ENCODE assay signal across 23 cellular contexts in the genomic region with DNA sequence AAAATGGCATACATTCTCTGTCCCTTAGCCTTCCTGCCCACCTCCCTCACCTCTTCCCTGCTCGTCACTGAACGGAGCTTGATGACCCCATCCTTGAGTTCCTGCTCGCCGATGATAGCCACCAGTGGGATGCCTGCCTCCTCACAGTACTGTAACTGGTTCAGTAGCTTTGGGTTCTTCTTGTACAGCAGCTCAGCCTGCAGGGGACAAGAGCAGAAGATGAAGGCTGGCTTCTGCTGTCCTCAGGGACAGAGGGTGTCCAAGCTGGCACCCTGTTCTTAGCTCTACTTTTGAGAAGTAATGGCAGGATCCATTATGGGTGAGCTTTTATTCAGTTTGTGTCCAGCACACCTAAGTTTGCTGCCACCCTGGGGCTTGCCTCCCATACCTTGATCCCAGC. TPM values are rescaled to one million over a fixed set of nuclear protein-coding genes. Genes with fewer than 3 reads are reported as not detected.
A peak's percentile ranks its signal among the peaks of the same experiment; 100 is the strongest.
DNase-seq lines count a peak whose midpoint lies in the region; ATAC-seq, FAIRE-seq and TF ChIP-seq lines count a peak whose summit lies in the region.
"Had no signal": no experiment of that assay in that cellular context is flagged by ENCODE, and none has a peak within 500 bp of the region (broad histone marks: within the 10 kb centered on the region; RNA-seq: fewer than 3 reads in every experiment).

No MANE protein-coding gene starts in this region.

- H3K36me3 ChIP-seq in SK-N-SH (replicated peaks in 1 of 2; ENCODE audit: control insufficient read depth in 1 of 2, insufficient read depth in 2 of 2, low read length in 1 of 2) (peaks cover 37 to 87% of the 10 kb centered on the region in 2 experiments), bronchial epithelial cell (ENCODE audit: control insufficient read depth, insufficient read depth, low read length) (peaks cover 29% of the 10 kb centered on the region), osteoblast (ENCODE audit: insufficient read depth, low read length) (peaks cover 69% of the 10 kb centered on the region)

- H4K20me1 ChIP-seq in SK-N-SH (ENCODE audit: insufficient read depth) (no peaks in the 10 kb centered on the region), osteoblast (ENCODE audit: insufficient read depth, low read length) (no peaks in the 10 kb centered on the region)

- peaks cover 64% of the 10 kb centered on the region for H3K36me3 Mint-ChIP-seq in activated CD8-positive, alpha-beta T cell treated with anti-CD3 and anti-CD28 coated beads, Interleukin-2, amount 10 ng/mL, durations not matched to agents 7 days and 5 days (ENCODE audit: low read depth)
- H3K36me3 Mint-ChIP-seq in activated CD8-positive, alpha-beta T cell treated with anti-CD3 and anti-CD28 coated beads for 36 hours (ENCODE audit: low read depth) = peaks cover 54% of the 10 kb centered on the region

- no peaks in the 10 kb centered on the region for H3K27me3 Mint-ChIP-seq in activated CD8-positive, alpha-beta T cell treated with anti-CD3 and anti-CD28 coated beads, Interleukin-2, amount 10 ng/mL, durations not matched to agents 7 days and 5 days (ENCODE audit: low read depth)
- H3K27me3 Mint-ChIP-seq in activated CD8-positive, alpha-beta T cell treated with anti-CD3 and anti-CD28 coated beads for 36 hours = no peaks in the 10 kb centered on the region
- H3K27me3 Mint-ChIP-seq: IgD-negative memory B cell had no signal

- no peak for ATAC-seq in activated CD8-positive, alpha-beta T cell treated with anti-CD3 and anti-CD28 coated beads, Interleukin-2, amount 10 ng/mL, durations not matched to agents 7 days and 5 days
- ATAC-seq in activated CD8-positive, alpha-beta T cell treated with anti-CD3 and anti-CD28 coated beads for 36 hours = no peak

- POLR2A ChIA-PET in activated CD8-positive, alpha-beta T cell treated with anti-CD3 and anti-CD28 coated beads, Interleukin-2, amount 10 ng/mL, durations not matched to agents 7 days and 5 days (lab: Charles Lee) = interaction anchor here (1.1 to 2.1 kb wide), 3 partner anchors 14 to 27 kb away, joined by 3 to 7 read pairs (median 6); a partner anchor contains a TSS
- POLR2A ChIA-PET in activated CD8-positive, alpha-beta T cell treated with anti-CD3 and anti-CD28 coated beads for 36 hours (lab: Charles Lee) = interaction anchor here (0.7 to 3.2 kb wide), 5 partner anchors 10 to 974 kb away, joined by 3 to 11 read pairs (median 8); a partner anchor contains a TSS
- POLR2A ChIA-PET in SK-N-SH (lab: Yijun Ruan, JAX) = interaction anchor here (1.0 to 2.6 kb wide), 3 partner anchors 10 to 27 kb away, joined by 5 to 11 read pairs (median 7); a partner anchor contains a TSS

- FAIRE-seq in bronchial epithelial cell (lab: Jason Lieb, UNC) = peak; percentile 43
- FAIRE-seq: HTR-8/SVneo had no signal

- H3K4me1 ChIP-seq in SK-N-SH (ENCODE audit: control insufficient read depth in 1 of 2, insufficient read depth in 2 of 2, low read depth in 1 of 2, low read length in 1 of 2) (no peaks in the 10 kb centered on the region), osteoblast (ENCODE audit: insufficient read depth, low read length) (no peaks in the 10 kb centered on the region)

- H3K9ac ChIP-seq in SK-N-SH = no peak overlapping the region
- H3K9ac ChIP-seq: GM23248 had no signal

- no peak for DNase-seq in activated CD8-positive, alpha-beta T cell treated with anti-CD3 and anti-CD28 coated beads, Interleukin-2, amount 10 ng/mL, durations not matched to agents 7 days and 5 days
- no peak for DNase-seq in activated CD8-positive, alpha-beta T cell treated with anti-CD3 and anti-CD28 coated beads for 36 hours
- DNase-seq in SK-N-SH (no peak), bronchial epithelial cell (ENCODE audit: low read depth) (no peak), osteoblast (ENCODE audit: insufficient read length, low spot score, missing footprints) (peak; percentile 65), SHP77 treated with DMSO at 0.1 percent for 48 hours (lab: John Stamatoyannopoulos, UW) (no peak), Ammon's horn (ENCODE audit: low spot score) (no peak), DMS79 (lab: John Stamatoyannopoulos, UW) (no peak)
- DNase-seq: ACHN, DMS153, GM23248, NCI-H1048, NCI-H1417 treated with DMSO at 0.1 percent for 48 hours, NCI-H1694 treated with DMSO at 0.1 percent for 48 hours, NCI-H2081, NCI-H2227 treated with DMSO at 0.1 percent for 48 hours, NCI-H526 treated with DMSO at 0.1 percent for 48 hours, RPMI8226, SHP77 had no signal

- H3K4me3 ChIP-seq in SK-N-SH (ENCODE audit: low read depth in 2 of 2, low read length in 1 of 2) = no peak overlapping the region
- no peak overlapping the region for H3K4me3 ChIP-seq in bronchial epithelial cell (ENCODE audit: low read depth, low read length)
- no peak overlapping the region for H3K4me3 ChIP-seq in osteoblast (ENCODE audit: insufficient read depth, low read length)
- H3K4me3 ChIP-seq: GM23248, SK-N-MC had no signal

- CTCF ChIA-PET in activated CD8-positive, alpha-beta T cell treated with anti-CD3 and anti-CD28 coated beads, Interleukin-2, amount 10 ng/mL, durations not matched to agents 7 days and 5 days (lab: Charles Lee) = interaction anchor here (1.1 kb wide), 1 partner anchor 9 kb away, joined by 4 read pairs; no protein-coding TSS in a partner anchor
- CTCF ChIA-PET in activated CD8-positive, alpha-beta T cell treated with anti-CD3 and anti-CD28 coated beads for 36 hours (lab: Charles Lee) = no interaction called here
- CTCF ChIA-PET in SK-N-SH (lab: Yijun Ruan, JAX) = interaction anchor here (1.3 kb wide), 1 partner anchor 35 kb away, joined by 4 read pairs; no protein-coding TSS in a partner anchor

- TF ChIP-seq RAD21 in SK-N-SH (IDR thresholded peaks at IDR 0.05; ENCODE audit: low read length) = no peak

- TF ChIP-seq EP300 in SK-N-SH (IDR thresholded peaks at IDR 0.05; ENCODE audit: borderline replicate concordance in 1 of 2, low read depth in 1 of 2, low read length in 1 of 2) = no peak

- H3K27me3 ChIP-seq in SK-N-SH (ENCODE audit: insufficient read depth) (no peaks in the 10 kb centered on the region), bronchial epithelial cell (ENCODE audit: control insufficient read depth, insufficient read depth, low read length) (no peaks in the 10 kb centered on the region), osteoblast (ENCODE audit: insufficient read depth, low read length) (no peaks in the 10 kb centered on the region)

- peaks cover 2% of the 10 kb centered on the region for H3F3A ChIP-seq in SK-N-SH (replicated peaks; ENCODE audit: insufficient read depth)

- no peak for TF ChIP-seq CTCF in activated CD8-positive, alpha-beta T cell treated with anti-CD3 and anti-CD28 coated beads for 36 hours (IDR thresholded peaks at IDR 0.05)
- TF ChIP-seq CTCF in SK-N-SH (IDR thresholded peaks at IDR 0.05) (no peak), bronchial epithelial cell (IDR thresholded peaks at IDR 0.05; ENCODE audit: insufficient read depth, low read length, severe bottlenecking) (no peak), osteoblast (IDR thresholded peaks at IDR 0.05; ENCODE audit: extremely low read depth, low read depth, low read length) (no peak)

- H3K27ac Mint-ChIP-seq in activated CD8-positive, alpha-beta T cell treated with anti-CD3 and anti-CD28 coated beads, Interleukin-2, amount 10 ng/mL, durations not matched to agents 7 days and 5 days = peak overlapping the region; percentile 23
- H3K27ac Mint-ChIP-seq in activated CD8-positive, alpha-beta T cell treated with anti-CD3 and anti-CD28 coated beads for 36 hours = no peak overlapping the region

- peaks cover 4% of the 10 kb centered on the region for H3K4me1 Mint-ChIP-seq in activated CD8-positive, alpha-beta T cell treated with anti-CD3 and anti-CD28 coated beads, Interleukin-2, amount 10 ng/mL, durations not matched to agents 7 days and 5 days (ENCODE audit: low read depth)
- H3K4me1 Mint-ChIP-seq in activated CD8-positive, alpha-beta T cell treated with anti-CD3 and anti-CD28 coated beads for 36 hours (ENCODE audit: low read depth) = no peaks in the 10 kb centered on the region

- H3K9me2 ChIP-seq in SK-N-SH = no peaks in the 10 kb centered on the region

- H2AFZ ChIP-seq in SK-N-SH (ENCODE audit: low read depth) = no peak overlapping the region
- no peak overlapping the region for H2AFZ ChIP-seq in osteoblast (ENCODE audit: low read length)
- H2AFZ ChIP-seq: GM23248 had no signal

- H3K9me3 ChIP-seq in SK-N-SH = no peaks in the 10 kb centered on the region
- H3K9me3 ChIP-seq in osteoblast (ENCODE audit: low read depth, low read length) = no peaks in the 10 kb centered on the region

- no peak overlapping the region for H3K4me3 Mint-ChIP-seq in activated CD8-positive, alpha-beta T cell treated with anti-CD3 and anti-CD28 coated beads, Interleukin-2, amount 10 ng/mL, durations not matched to agents 7 days and 5 days
- no peak overlapping the region for H3K4me3 Mint-ChIP-seq in activated CD8-positive, alpha-beta T cell treated with anti-CD3 and anti-CD28 coated beads for 36 hours
- H3K4me3 Mint-ChIP-seq: IgD-negative memory B cell had no signal

- H3K4me2 ChIP-seq in SK-N-SH (no peak overlapping the region), osteoblast (ENCODE audit: insufficient read depth, low read length) (no peak overlapping the region)

- H3K9me3 Mint-ChIP-seq in activated CD8-positive, alpha-beta T cell treated with anti-CD3 and anti-CD28 coated beads, Interleukin-2, amount 10 ng/mL, durations not matched to agents 7 days and 5 days (ENCODE audit: insufficient read depth) = no peaks in the 10 kb centered on the region
- no peaks in the 10 kb centered on the region for H3K9me3 Mint-ChIP-seq in activated CD8-positive, alpha-beta T cell treated with anti-CD3 and anti-CD28 coated beads for 36 hours
- H3K9me3 Mint-ChIP-seq: IgD-negative memory B cell had no signal

- intact Hi-C loops in activated CD8-positive, alpha-beta T cell treated with anti-CD3 and anti-CD28 coated beads for 36 hours (cut with micrococcal nuclease) = no loop called here

- H3K79me2 ChIP-seq in SK-N-SH (ENCODE audit: insufficient read depth) (no peaks in the 10 kb centered on the region), osteoblast (ENCODE audit: insufficient read depth, low read length) (peaks cover under 1% of the 10 kb centered on the region)

- no peak overlapping the region; a peak in 1 of 4 replicates for H3K27ac ChIP-seq in SK-N-SH (ENCODE audit: low read depth in 2 of 2, low read length in 1 of 2)
- no peak overlapping the region for H3K27ac ChIP-seq in osteoblast (ENCODE audit: low read depth, low read length)
- H3K27ac ChIP-seq: GM23248, SK-N-MC had no signal

- WGBS in SK-N-SH (ENCODE audit: low lambda C conversion rate) = 98% methylated on average over 4 of the region's 4 CpGs

RNA-seq across cellular contexts. Expression of a gene that starts 1.3 kb away (rescaled TPM):
- 1 to 10 TPM; 3.1 to 4.1 TPM for total RNA-seq in activated CD8-positive, alpha-beta T cell treated with anti-CD3 and anti-CD28 coated beads, Interleukin-2, amount 10 ng/mL, durations not matched to agents 7 days and 5 days
- total RNA-seq in activated CD8-positive, alpha-beta T cell treated with anti-CD3 and anti-CD28 coated beads for 36 hours = 1 to 10 TPM; 2.9 to 3.2 TPM
- polyA plus RNA-seq in SK-N-SH (2012; rRNA removed) = 1.2 and 2.1 TPM in 2 replicates
- 0.30 and 0.52 TPM in 2 replicates for polyA plus RNA-seq in SK-N-SH (2012; cell fraction: cytosol; rRNA removed)
- polyA plus RNA-seq in SK-N-SH (2012; cell fraction: nucleus; rRNA removed) = 12.2 and 14.4 TPM in 2 replicates
- total RNA-seq in bronchial epithelial cell (0.26 TPM in 2 replicates), osteoblast (0.59 TPM in 1 of 2 replicates, not detected in the other)
- total RNA-seq: G401 had no signal
- polyA plus RNA-seq: IgD-negative memory B cell had no signal

RNA-seq across cellular contexts. Expression of a gene that starts 9.9 kb away (rescaled TPM):
- total RNA-seq in activated CD8-positive, alpha-beta T cell treated with anti-CD3 and anti-CD28 coated beads, Interleukin-2, amount 10 ng/mL, durations not matched to agents 7 days and 5 days = 10 to 100 TPM; 40.1 to 41.1 TPM
- 10 to 100 TPM; 30.1 to 31.8 TPM for total RNA-seq in activated CD8-positive, alpha-beta T cell treated with anti-CD3 and anti-CD28 coated beads for 36 hours
- 28.3 and 32.7 TPM in 2 replicates for polyA plus RNA-seq in SK-N-SH (2012; rRNA removed)
- polyA plus RNA-seq in SK-N-SH (2012; cell fraction: cytosol; rRNA removed) = 13.6 and 18.0 TPM in 2 replicates
- polyA plus RNA-seq in SK-N-SH (2012; cell fraction: nucleus; rRNA removed) = 78.7 and 109 TPM in 2 replicates
- total RNA-seq in bronchial epithelial cell = 35.7 and 40.8 TPM in 2 replicates
- 30.8 and 32.1 TPM in 2 replicates for total RNA-seq in osteoblast

RNA-seq across cellular contexts. Expression of a gene that starts 16.5 kb away (rescaled TPM):
- total RNA-seq in activated CD8-positive, alpha-beta T cell treated with anti-CD3 and anti-CD28 coated beads, Interleukin-2, amount 10 ng/mL, durations not matched to agents 7 days and 5 days = 10 to 100 TPM; 81.6 to 87.6 TPM
- 10 to 100 TPM; 84.5 to 84.9 TPM for total RNA-seq in activated CD8-positive, alpha-beta T cell treated with anti-CD3 and anti-CD28 coated beads for 36 hours
- 124 and 135 TPM in 2 replicates for polyA plus RNA-seq in SK-N-SH (2012; rRNA removed)
- polyA plus RNA-seq in SK-N-SH (2012; cell fraction: cytosol; rRNA removed) = 121 and 127 TPM in 2 replicates
- 148 and 210 TPM in 2 replicates for polyA plus RNA-seq in SK-N-SH (2012; cell fraction: nucleus; rRNA removed)
- total RNA-seq in bronchial epithelial cell (55.3 and 73.0 TPM in 2 replicates), osteoblast (41.3 and 41.6 TPM in 2 replicates)

RNA-seq across cellular contexts. Expression of a gene that starts 16.6 kb away (rescaled TPM):
- 10 to 100 TPM; 27.3 to 29.0 TPM for total RNA-seq in activated CD8-positive, alpha-beta T cell treated with anti-CD3 and anti-CD28 coated beads, Interleukin-2, amount 10 ng/mL, durations not matched to agents 7 days and 5 days
- 10 to 100 TPM; 26.1 TPM for total RNA-seq in activated CD8-positive, alpha-beta T cell treated with anti-CD3 and anti-CD28 coated beads for 36 hours
- 40.8 and 54.5 TPM in 2 replicates for polyA plus RNA-seq in SK-N-SH (2012; rRNA removed)
- polyA plus RNA-seq in SK-N-SH (2012; cell fraction: cytosol; rRNA removed) = 42.4 and 45.4 TPM in 2 replicates
- 66.0 and 97.8 TPM in 2 replicates for polyA plus RNA-seq in SK-N-SH (2012; cell fraction: nucleus; rRNA removed)
- total RNA-seq in bronchial epithelial cell (28.9 and 32.9 TPM in 2 replicates), osteoblast (28.6 and 31.5 TPM in 2 replicates)

RNA-seq across cellular contexts. Expression of a gene that starts 25.6 kb away (rescaled TPM):
- 10 to 100 TPM; 43.3 to 47.4 TPM for total RNA-seq in activated CD8-positive, alpha-beta T cell treated with anti-CD3 and anti-CD28 coated beads, Interleukin-2, amount 10 ng/mL, durations not matched to agents 7 days and 5 days
- total RNA-seq in activated CD8-positive, alpha-beta T cell treated with anti-CD3 and anti-CD28 coated beads for 36 hours = 10 to 100 TPM; 47.6 to 50.1 TPM
- polyA plus RNA-seq in SK-N-SH (2012; rRNA removed) = 30.9 and 42.2 TPM in 2 replicates
- 44.7 and 64.1 TPM in 2 replicates for polyA plus RNA-seq in SK-N-SH (2012; cell fraction: cytosol; rRNA removed)
- 20.7 and 38.8 TPM in 2 replicates for polyA plus RNA-seq in SK-N-SH (2012; cell fraction: nucleus; rRNA removed)
- total RNA-seq in bronchial epithelial cell (47.1 and 76.7 TPM in 2 replicates), osteoblast (31.8 and 33.9 TPM in 2 replicates)
